Comparison of ENCODE assay signal across 8 cellular contexts in the genomic region with DNA sequence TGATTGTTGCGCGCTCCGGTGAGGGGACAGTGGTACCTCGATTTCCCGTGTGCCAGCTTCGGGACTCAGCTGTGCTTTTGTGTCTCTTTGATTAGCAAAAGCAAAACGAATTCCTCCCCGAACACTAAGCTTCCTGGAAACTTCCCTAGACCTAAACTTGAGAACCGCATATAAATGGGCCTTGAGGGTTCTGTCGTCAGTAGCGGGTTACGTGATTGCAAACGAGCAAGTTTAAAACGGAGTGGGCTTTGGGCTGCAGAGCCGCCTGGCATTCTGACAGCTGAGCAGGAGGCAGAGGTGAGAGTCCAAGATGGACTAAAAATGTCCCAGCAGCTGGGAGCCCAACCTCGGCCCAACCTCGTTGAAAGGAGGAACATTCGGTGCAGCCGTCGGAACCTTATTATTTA.
DNase-seq lines count a peak whose midpoint lies in the region; ATAC-seq and TF ChIP-seq lines count a peak whose summit lies in the region.

No MANE protein-coding gene starts in this region.

- no peaks in the 10 kb centered on the region for H3K9me3 ChIP-seq in DND-41 (ENCODE audit: insufficient read depth, low read length, severe bottlenecking)
- no peaks in the 10 kb centered on the region for H3K9me3 ChIP-seq in mucosa of stomach (ENCODE audit: control insufficient read depth, low read length)

- peak overlapping the region; percentile 78 for H2AFZ ChIP-seq in DND-41 (ENCODE audit: low read depth, low read length)

- H3K27me3 ChIP-seq in DND-41 (ENCODE audit: insufficient read depth, low read length, poor library complexity): no peaks in the 10 kb centered on the region
- H3K27me3 ChIP-seq in mucosa of stomach (ENCODE audit: control insufficient read depth, insufficient read depth, low read length): no peaks in the 10 kb centered on the region

- H3K79me2 ChIP-seq in DND-41 (ENCODE audit: insufficient read depth, low read length): peaks cover 45% of the 10 kb centered on the region

- peak overlapping the region; percentile 77 to 79; a peak in 3 of 4 replicates for H3K4me3 ChIP-seq in DND-41 (ENCODE audit: low read depth in 1 of 2, low read length in 2 of 2)
- H3K4me3 ChIP-seq in mucosa of stomach (ENCODE audit: low read length): peak overlapping the region; percentile 72

- H3K4me1 ChIP-seq in DND-41 (ENCODE audit: insufficient read depth, low read length): peaks cover 40% of the 10 kb centered on the region
- H3K4me1 ChIP-seq in mucosa of stomach (ENCODE audit: control insufficient read depth, insufficient read depth, low read length): peaks cover 19% of the 10 kb centered on the region

- H3K27ac ChIP-seq in DND-41 (ENCODE audit: low read length) (peak overlapping the region; percentile 65; the same call in 1 of the 2 replicates), VCaP (peak overlapping the region; percentile 96)

- H3K9ac ChIP-seq in DND-41 (ENCODE audit: low read depth, low read length): peak overlapping the region; percentile 90
- H3K9ac ChIP-seq in mucosa of stomach (ENCODE audit: low read length): peak overlapping the region; percentile 91

- peak overlapping the region; percentile 94 for H3K4me2 ChIP-seq in DND-41 (ENCODE audit: insufficient read depth, low read length)

- ATAC-seq in DND-41 (ENCODE audit: insufficient read depth, low read depth) (no peak), HG02852 (IDR thresholded peaks at IDR 0.05; ENCODE audit: unreplicated experiment) (peak; percentile 3)

- peaks cover 7% of the 10 kb centered on the region; the same call in 1 of the 2 replicates for H4K20me1 ChIP-seq in DND-41 (ENCODE audit: insufficient read depth, low read length)

- H3K36me3 ChIP-seq in DND-41 (ENCODE audit: insufficient read depth, low read length) (peaks cover 5% of the 10 kb centered on the region; the same call in 1 of the 2 replicates), mucosa of stomach (ENCODE audit: control insufficient read depth, insufficient read depth, low read length) (no peaks in the 10 kb centered on the region)

- TF ChIP-seq POLR2A in erythroblast (IDR thresholded peaks at IDR 0.05; ENCODE audit: low read length): peak; percentile 33

- DNase-seq in DND-41 (no peak), erythroblast (lab: John Stamatoyannopoulos, UW) (peak; percentile 52 to 65), NCI-H1436 treated with DMSO at 0.1 percent for 48 hours (lab: John Stamatoyannopoulos, UW) (no peak), NCI-H146 treated with DMSO at 0.1 percent for 48 hours (lab: John Stamatoyannopoulos, UW; ENCODE audit: unreplicated experiment) (no peak), NCI-H226 (no peak)

- no peak for TF ChIP-seq CTCF in DND-41 (IDR thresholded peaks at IDR 0.05; ENCODE audit: borderline replicate concordance, extremely low read depth, low read length, poor library complexity, severe bottlenecking)
- no peak for TF ChIP-seq CTCF in VCaP (conservative IDR thresholded peaks at IDR 0.05)

Comparison
In these comparisons a context has a peak if more than half of its experiments do, and no peak if none do; other contexts are left out.
1. DNase-seq: peak in erythroblast (2 of 2); none in DND-41 (single experiment), NCI-H1436 treated with DMSO at 0.1 percent for 48 hours (single experiment), NCI-H146 treated with DMSO at 0.1 percent for 48 hours (single experiment) and NCI-H226 (single experiment).